ENCODE assay signal across 16 cellular contexts in genomic region chr7:84393776-84394175, GRCh38.
DNase-seq lines count a peak whose midpoint lies in the region; ATAC-seq, FAIRE-seq and TF ChIP-seq lines count a peak whose summit lies in the region.
"Had no signal": no experiment of that assay in that cellular context is flagged by ENCODE, and none has a peak within 500 bp of the region (broad histone marks: within the 10 kb centered on the region; RNA-seq: fewer than 3 reads in every experiment).

No MANE protein-coding gene starts in this region.

- TF ChIP-seq RAD21 in A549 (conservative IDR thresholded peaks at IDR 0.05 in 1 of 2, IDR thresholded peaks at IDR 0.05 in 1 of 2): no peak

- ATAC-seq in A549 (no peak), GM18868 (IDR thresholded peaks at IDR 0.05; ENCODE audit: unreplicated experiment) (no peak), GM21360 (IDR thresholded peaks at IDR 0.05; ENCODE audit: unreplicated experiment) (no peak)

- FAIRE-seq in A549 (lab: Jason Lieb, UNC): no peak

- TF ChIP-seq POLR2A in A549 (IDR thresholded peaks at IDR 0.05; ENCODE audit: low read length): no peak

- no peak overlapping the region for H3K27ac ChIP-seq in A549
- H3K27ac ChIP-seq: 22Rv1 had no signal

- TF ChIP-seq EP300 in A549 (IDR thresholded peaks at IDR 0.05): no peak

- no peak for DNase-seq in A549 (ENCODE audit: low read depth in 1 of 2, low spot score in 1 of 2)
- DNase-seq in GM04504 (ENCODE audit: low read depth): peak; percentile 32
- DNase-seq in astrocyte of the hippocampus (ENCODE audit: low read depth, low spot score): peak; percentile 46
- peak; percentile 7 for DNase-seq in fibroblast of pulmonary artery (ENCODE audit: low read depth)
- no peak for DNase-seq in HPDE6-E6E7 (ENCODE audit: extremely low spot score)
- DNase-seq in NAMALWA (ENCODE audit: low spot score): no peak
- DNase-seq: CD4-positive, CD25-positive, alpha-beta regulatory T cell; H9; Kasumi-1; NCI-H1417; NCI-H2029 treated with DMSO at 0.1 percent for 48 hours; NCI-H524; SIG-M5 had no signal

- H3K4me3 ChIP-seq in A549 (no peak overlapping the region), fibroblast of pulmonary artery (replicated peaks; ENCODE audit: low read depth, low read length) (no peak overlapping the region)

- peaks cover 11% of the 10 kb centered on the region; the same call in 2 of the 3 replicates for H3K4me1 ChIP-seq in A549

- TF ChIP-seq CTCF in A549 (IDR thresholded peaks at IDR 0.05): no peak
- TF ChIP-seq CTCF in fibroblast of pulmonary artery (IDR thresholded peaks at IDR 0.05; ENCODE audit: low read length, missing control alignments): no peak

- H3K9me3 ChIP-seq in A549: no peaks in the 10 kb centered on the region

- POLR2A ChIA-PET in A549 (lab: Yijun Ruan, JAX): no interaction called here

- CTCF ChIA-PET in A549 (lab: Yijun Ruan, JAX): no interaction called here

- H3K4me2 ChIP-seq in A549: peak overlapping the region; percentile 32; the same call in 1 of the 3 replicates

TF ChIP-seq in A549, 52 proteins besides CTCF, POLR2A, EP300 and RAD21:
- no peak for TF ChIP-seq MAFK (IDR thresholded peaks at IDR 0.05; ENCODE audit: partially characterized antibody)
- no peak for TF ChIP-seq TP53 (CRISPR knock-in tag; IDR thresholded peaks at IDR 0.05)
- TF ChIP-seq BCL3 (IDR thresholded peaks at IDR 0.05): no peak
- TF ChIP-seq, protein P1, sequence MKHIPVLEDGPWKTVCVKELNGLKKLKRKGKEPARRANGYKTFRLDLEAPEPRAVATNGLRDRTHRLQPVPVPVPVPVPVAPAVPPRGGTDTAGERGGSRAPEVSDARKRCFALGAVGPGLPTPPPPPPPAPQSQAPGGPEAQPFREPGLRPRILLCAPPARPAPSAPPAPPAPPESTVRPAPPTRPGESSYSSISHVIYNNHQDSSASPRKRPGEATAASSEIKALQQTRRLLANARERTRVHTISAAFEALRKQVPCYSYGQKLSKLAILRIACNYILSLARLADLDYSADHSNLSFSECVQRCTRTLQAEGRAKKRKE (CRISPR knock-in tag; IDR thresholded peaks at IDR 0.05; ENCODE audit: low read depth): no peak
- TF ChIP-seq HDAC2 (IDR thresholded peaks at IDR 0.05): no peak
- no peak for TF ChIP-seq RARB (CRISPR knock-in tag; IDR thresholded peaks at IDR 0.05)
- TF ChIP-seq, protein P2, sequence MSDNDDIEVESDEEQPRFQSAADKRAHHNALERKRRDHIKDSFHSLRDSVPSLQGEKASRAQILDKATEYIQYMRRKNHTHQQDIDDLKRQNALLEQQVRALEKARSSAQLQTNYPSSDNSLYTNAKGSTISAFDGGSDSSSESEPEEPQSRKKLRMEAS (IDR thresholded peaks at IDR 0.05): no peak
- TF ChIP-seq EHF (CRISPR knock-in tag; IDR thresholded peaks at IDR 0.05): no peak
- no peak for TF ChIP-seq CHD4 (IDR thresholded peaks at IDR 0.05; ENCODE audit: borderline replicate concordance)
- TF ChIP-seq JUN (IDR thresholded peaks at IDR 0.05): no peak
- TF ChIP-seq RFX5 (IDR thresholded peaks at IDR 0.05): no peak
- no peak for TF ChIP-seq CBX8 (IDR thresholded peaks at IDR 0.05)
- TF ChIP-seq RNF2 (IDR thresholded peaks at IDR 0.05; ENCODE audit: borderline replicate concordance, low read depth): no peak
- no peak for TF ChIP-seq PHF8 (IDR thresholded peaks at IDR 0.05; ENCODE audit: borderline replicate concordance, low read depth)
- TF ChIP-seq FOSB (CRISPR knock-in tag; IDR thresholded peaks at IDR 0.05): no peak

Comparison
In these comparisons a context has a peak if more than half of its experiments do, and no peak if none do; other contexts are left out.
1. DNase-seq: peak in GM04504 (single experiment), astrocyte of the hippocampus (single experiment) and fibroblast of pulmonary artery (single experiment); none in A549 (0 of 2), HPDE6-E6E7 (single experiment) and NAMALWA (single experiment).